In the genomic region with DNA sequence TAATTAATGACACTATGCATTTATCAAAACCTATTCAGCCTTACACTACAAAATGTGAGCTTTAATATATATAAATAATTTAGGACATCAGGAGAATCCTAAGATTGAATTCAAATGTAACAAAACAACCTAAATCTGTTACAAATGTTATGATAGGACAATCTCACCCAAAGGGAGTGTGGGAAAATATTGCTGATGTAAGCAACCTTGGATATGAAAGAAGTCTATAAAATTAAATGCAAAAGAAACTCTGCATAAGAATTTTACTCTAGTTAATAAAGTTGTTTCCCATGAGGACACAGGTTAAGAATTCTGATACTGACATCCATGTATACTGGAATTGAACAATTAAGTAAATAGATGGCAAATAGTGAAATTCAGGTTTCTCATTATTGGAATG, we compare ENCODE assay signal across 32 cellular contexts.
"Had no signal": no experiment of that assay in that cellular context is flagged by ENCODE, and none has a peak within 500 bp of the region (broad histone marks: within the 10 kb centered on the region; RNA-seq: fewer than 3 reads in every experiment).

No MANE protein-coding gene starts in this region.

- H3K27me3 ChIP-seq: neural progenitor cell, ovary, spleen, suprapubic skin, testis, tibial artery, transverse colon, upper lobe of right lung, vagina had no signal

- H3K4me3 Mint-ChIP-seq: naive thymus-derived CD4-positive, alpha-beta T cell; natural killer cell; nephron; neural progenitor cell; stimulated activated memory B cell treated with anti-CD40 and anti-IgM and Interleukin-4, amounts not matched to agents 10 μg/mL and 1 μg/mL and 100 μg/mL, for 72 hours; stimulated activated naive CD8-positive, alpha-beta T cell treated with anti-CD3 and anti-CD28 coated beads, Interleukin-15, amount 100 ng/mL, for 72 hours; type B pancreatic cell had no signal

- H3K9ac ChIP-seq: neural progenitor cell, parathyroid adenoma had no signal

- H3K27me3 Mint-ChIP-seq: naive thymus-derived CD4-positive, alpha-beta T cell; progenitor cell of endocrine pancreas; stimulated activated memory B cell treated with anti-CD40 and anti-IgM and Interleukin-4, amounts not matched to agents 10 μg/mL and 1 μg/mL and 100 μg/mL, for 72 hours; stimulated activated naive CD8-positive, alpha-beta T cell treated with anti-CD3 and anti-CD28 coated beads, Interleukin-15, amount 100 ng/mL, for 72 hours; type B pancreatic cell had no signal

- H3K27ac ChIP-seq: neural progenitor cell, ovary, parathyroid adenoma, psoas muscle, skin epidermis, spleen, suprapubic skin, testis, tibial artery, transverse colon, upper lobe of right lung, vagina had no signal

- H3K4me1 Mint-ChIP-seq: naive thymus-derived CD4-positive, alpha-beta T cell; natural killer cell; nephron; neural progenitor cell; stimulated activated memory B cell treated with anti-CD40 and anti-IgM and Interleukin-4, amounts not matched to agents 10 μg/mL and 1 μg/mL and 100 μg/mL, for 72 hours; stimulated activated naive CD8-positive, alpha-beta T cell treated with anti-CD3 and anti-CD28 coated beads, Interleukin-15, amount 100 ng/mL, for 72 hours had no signal

- H3K4me2 ChIP-seq: neural progenitor cell, smooth muscle cell had no signal

- H3K4me3 ChIP-seq: neural progenitor cell, ovary, psoas muscle, skin epidermis, smooth muscle cell, spleen, suprapubic skin, testis, tibial artery, transverse colon, upper lobe of right lung, vagina had no signal

- H2AFZ ChIP-seq: neural progenitor cell, parathyroid adenoma had no signal

- DNase-seq: naive thymus-derived CD4-positive, alpha-beta T cell; natural killer cell; occipital lobe; ovary; posterior cingulate gyrus; psoas muscle; right cardiac atrium; spleen; stimulated activated CD4-positive, alpha-beta T cell treated with anti-CD3 and anti-CD28 coated beads, Interleukin-12 subunit alpha, Interleukin-12 subunit beta, amount 100 ng/mL, for 4 hours; stimulated activated CD4-positive, alpha-beta T cell treated with anti-CD3 and anti-CD28 coated beads, Interleukin-1b, Interleukin-23, amount 100 ng/mL, for 48 hours; stimulated activated CD4-positive, alpha-beta T cell treated with anti-CD3 and anti-CD28 coated beads, Interleukin-4, amount 100 ng/mL, for 1 hour; stimulated activated CD4-positive, alpha-beta T cell treated with anti-CD3 and anti-CD28 coated beads, Interleukin-4, amount 100 ng/mL, for 4 hours; stimulated activated CD8-positive, alpha-beta memory T cell treated with anti-CD3 and anti-CD28 coated beads, Interleukin-4, amount 100 ng/mL, for 48 hours; stimulated activated naive CD4-positive, alpha-beta T cell; stimulated activated naive CD8-positive, alpha-beta T cell treated with anti-CD3 and anti-CD28 coated beads, Interleukin-15, amount 100 ng/mL, for 72 hours; stimulated activated naive CD8-positive, alpha-beta T cell treated with anti-CD3 and anti-CD28 coated beads, Interleukin-15, Interleukin-2, amounts not matched to agents 100 U/mL and 50 U/mL, for 24 hours; substantia nigra; testis; tibial artery; transverse colon; upper lobe of right lung had no signal

- ATAC-seq: naive thymus-derived CD4-positive, alpha-beta T cell; natural killer cell; psoas muscle; right cardiac atrium; sciatic nerve; stimulated activated memory B cell treated with anti-CD40 and anti-IgM and Interleukin-4, amounts not matched to agents 10 μg/mL and 1 μg/mL and 100 μg/mL, for 72 hours; stimulated activated naive CD8-positive, alpha-beta T cell treated with anti-CD3 and anti-CD28 coated beads, Interleukin-15, amount 100 ng/mL, for 72 hours; stimulated activated naive CD8-positive, alpha-beta T cell treated with anti-CD3 and anti-CD28 coated beads, Interleukin-15, Interleukin-2, amounts not matched to agents 100 U/mL and 50 U/mL, for 24 hours; upper lobe of right lung had no signal

- H3K9me3 ChIP-seq: ovary, testis, vagina had no signal

- H3K27ac Mint-ChIP-seq: natural killer cell; nephron; neural progenitor cell; progenitor cell of endocrine pancreas; stimulated activated memory B cell treated with anti-CD40 and anti-IgM and Interleukin-4, amounts not matched to agents 10 μg/mL and 1 μg/mL and 100 μg/mL, for 72 hours; stimulated activated naive CD8-positive, alpha-beta T cell treated with anti-CD3 and anti-CD28 coated beads, Interleukin-15, amount 100 ng/mL, for 72 hours; type B pancreatic cell had no signal

- H3K79me2 ChIP-seq: parathyroid adenoma had no signal

- H3K4me1 ChIP-seq: neural progenitor cell, parathyroid adenoma, psoas muscle, spleen, suprapubic skin, testis, tibial artery, transverse colon, upper lobe of right lung, vagina had no signal

- H3K36me3 Mint-ChIP-seq: natural killer cell; neural progenitor cell; stimulated activated memory B cell treated with anti-CD40 and anti-IgM and Interleukin-4, amounts not matched to agents 10 μg/mL and 1 μg/mL and 100 μg/mL, for 72 hours; type B pancreatic cell had no signal

- H3K36me3 ChIP-seq: neural progenitor cell, ovary, spleen, suprapubic skin, tibial artery, transverse colon, upper lobe of right lung, vagina had no signal
